9 cellular contexts compared by ENCODE assay signal in the genomic region with DNA sequence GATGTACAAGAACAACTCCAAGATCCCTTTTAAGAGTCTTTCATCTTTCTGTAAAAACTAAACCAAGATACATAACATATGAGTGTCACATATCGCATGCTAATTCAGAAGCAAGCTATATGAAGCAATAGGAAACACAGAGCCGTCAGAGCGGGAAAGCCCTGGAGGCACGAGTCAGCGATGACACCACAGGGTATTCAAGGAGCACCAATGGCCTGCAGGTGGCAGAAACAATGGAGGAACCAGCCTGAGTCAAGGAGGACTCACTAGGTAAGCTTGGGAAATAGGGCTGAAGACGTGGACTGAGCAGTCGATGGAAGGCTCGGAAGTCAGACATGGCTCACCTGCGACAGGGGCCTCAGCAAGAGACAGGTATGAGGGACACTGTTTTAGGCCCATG.
DNase-seq lines count a peak whose midpoint lies in the region.
"Had no signal": no experiment of that assay in that cellular context is flagged by ENCODE, and none has a peak within 500 bp of the region (broad histone marks: within the 10 kb centered on the region; RNA-seq: fewer than 3 reads in every experiment).

No MANE protein-coding gene starts in this region.

- peak; percentile 13 for DNase-seq in AG08395 (ENCODE audit: low spot score)
- DNase-seq in HT1080 (ENCODE audit: low read depth): peak; percentile 57
- peak; percentile 60 for DNase-seq in activated CD4-positive, alpha-beta T cell treated with anti-CD3 and anti-CD28 coated beads for 1 hour
- peak; percentile 96 for DNase-seq in epithelial cell of prostate (ENCODE audit: low read depth, low spot score)
- peak in 3 of 4 experiments; percentile 46 to 72 (median 62) for DNase-seq in stimulated activated CD4-positive, alpha-beta T cell treated with anti-CD3 and anti-CD28 coated beads, Interleukin-1b, Interleukin-23, amount 100 ng/mL, for 24 hours (ENCODE audit: low read depth in 4 of 4, low spot score in 1 of 4)
- no peak for DNase-seq in NCI-H2081 treated with DMSO at 0.1 percent for 48 hours (lab: John Stamatoyannopoulos, UW)
- no peak for DNase-seq in AG08396 (ENCODE audit: low spot score)
- no peak for DNase-seq in midbrain (lab: John Stamatoyannopoulos, UW)

- H3K27ac ChIP-seq in epithelial cell of prostate: peak overlapping the region; percentile 54
- H3K27ac ChIP-seq: adrenal gland had no signal

Comparison
In these comparisons a context has a peak if more than half of its experiments do, and no peak if none do; other contexts are left out.
1. DNase-seq: peak in AG08395 (single experiment), HT1080 (single experiment), activated CD4-positive, alpha-beta T cell treated with anti-CD3 and anti-CD28 coated beads for 1 hour (single experiment), epithelial cell of prostate (single experiment) and stimulated activated CD4-positive, alpha-beta T cell treated with anti-CD3 and anti-CD28 coated beads, Interleukin-1b, Interleukin-23, amount 100 ng/mL, for 24 hours (3 of 4); none in NCI-H2081 treated with DMSO at 0.1 percent for 48 hours (single experiment), AG08396 (single experiment) and midbrain (single experiment).